Comparison of ENCODE assay signal across 1 cellular context in the genomic region with DNA sequence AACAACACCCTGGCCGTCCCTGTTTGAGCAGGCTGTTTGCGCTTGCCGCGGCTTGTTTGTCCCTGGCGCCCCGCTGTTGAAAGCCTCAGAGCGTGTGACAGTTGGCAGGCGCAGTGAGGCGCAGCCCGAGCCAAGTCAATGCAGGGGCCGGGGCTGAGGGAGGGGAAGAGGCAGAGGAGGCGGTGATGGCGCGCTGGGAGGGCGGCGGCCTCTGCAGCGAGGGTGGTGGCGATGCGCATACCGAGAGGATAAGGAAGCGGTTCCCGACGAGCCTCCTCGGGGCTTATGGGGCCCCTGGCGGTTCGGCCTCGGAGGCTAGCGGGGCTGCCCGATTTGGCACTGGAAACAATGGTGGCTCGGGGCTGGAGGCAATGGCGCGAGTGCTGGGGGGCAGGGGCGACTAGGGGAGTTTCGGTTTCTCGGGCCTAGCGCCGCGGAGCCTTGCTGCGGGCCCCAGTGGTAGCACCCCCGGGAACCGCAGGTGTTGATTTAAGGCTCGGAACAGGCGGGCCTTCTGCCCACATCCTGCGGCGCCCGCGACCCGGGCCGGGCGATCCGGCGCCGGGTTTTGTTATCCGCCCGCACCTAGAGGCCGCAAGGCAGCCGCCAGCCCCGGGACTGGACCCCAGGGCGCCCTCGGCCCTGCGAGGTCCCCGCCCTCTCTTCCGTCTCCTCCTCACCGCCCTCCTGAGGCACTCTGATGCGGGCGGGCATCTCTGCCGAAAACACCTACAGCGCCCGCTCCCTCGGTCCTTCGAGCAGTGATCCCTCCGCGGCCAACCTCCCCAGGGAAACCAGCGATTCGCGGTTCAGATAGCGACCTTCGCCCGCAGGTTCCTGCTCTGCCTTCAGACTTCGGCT.
TF ChIP-seq lines count a peak whose summit lies in the region.

No MANE protein-coding gene starts in this region.

TF ChIP-seq in GM12878, 131 proteins besides CTCF, POLR2A, EP300 and RAD21 (continued from another document and continues in another):
- TF ChIP-seq, protein P1, sequence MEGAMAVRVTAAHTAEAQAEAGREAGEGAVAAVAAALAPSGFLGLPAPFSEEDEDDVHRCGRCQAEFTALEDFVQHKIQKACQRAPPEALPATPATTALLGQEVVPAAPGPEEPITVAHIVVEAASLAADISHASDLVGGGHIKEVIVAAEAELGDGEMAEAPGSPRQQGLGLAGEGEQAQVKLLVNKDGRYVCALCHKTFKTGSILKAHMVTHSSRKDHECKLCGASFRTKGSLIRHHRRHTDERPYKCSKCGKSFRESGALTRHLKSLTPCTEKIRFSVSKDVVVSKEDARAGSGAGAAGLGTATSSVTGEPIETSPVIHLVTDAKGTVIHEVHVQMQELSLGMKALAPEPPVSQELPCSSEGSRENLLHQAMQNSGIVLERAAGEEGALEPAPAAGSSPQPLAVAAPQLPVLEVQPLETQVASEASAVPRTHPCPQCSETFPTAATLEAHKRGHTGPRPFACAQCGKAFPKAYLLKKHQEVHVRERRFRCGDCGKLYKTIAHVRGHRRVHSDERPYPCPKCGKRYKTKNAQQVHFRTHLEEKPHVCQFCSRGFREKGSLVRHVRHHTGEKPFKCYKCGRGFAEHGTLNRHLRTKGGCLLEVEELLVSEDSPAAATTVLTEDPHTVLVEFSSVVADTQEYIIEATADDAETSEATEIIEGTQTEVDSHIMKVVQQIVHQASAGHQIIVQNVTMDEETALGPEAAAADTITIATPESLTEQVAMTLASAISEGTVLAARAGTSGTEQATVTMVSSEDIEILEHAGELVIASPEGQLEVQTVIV (IDR thresholded peaks at IDR 0.05; ENCODE audit: borderline replicate concordance, partially characterized antibody) = peak; percentile 26
- no peak for TF ChIP-seq HDAC2 (IDR thresholded peaks at IDR 0.05)
- TF ChIP-seq RELA (IDR thresholded peaks at IDR 0.05; ENCODE audit: borderline replicate concordance, partially characterized antibody) = peak; percentile 16
- TF ChIP-seq, protein P2, sequence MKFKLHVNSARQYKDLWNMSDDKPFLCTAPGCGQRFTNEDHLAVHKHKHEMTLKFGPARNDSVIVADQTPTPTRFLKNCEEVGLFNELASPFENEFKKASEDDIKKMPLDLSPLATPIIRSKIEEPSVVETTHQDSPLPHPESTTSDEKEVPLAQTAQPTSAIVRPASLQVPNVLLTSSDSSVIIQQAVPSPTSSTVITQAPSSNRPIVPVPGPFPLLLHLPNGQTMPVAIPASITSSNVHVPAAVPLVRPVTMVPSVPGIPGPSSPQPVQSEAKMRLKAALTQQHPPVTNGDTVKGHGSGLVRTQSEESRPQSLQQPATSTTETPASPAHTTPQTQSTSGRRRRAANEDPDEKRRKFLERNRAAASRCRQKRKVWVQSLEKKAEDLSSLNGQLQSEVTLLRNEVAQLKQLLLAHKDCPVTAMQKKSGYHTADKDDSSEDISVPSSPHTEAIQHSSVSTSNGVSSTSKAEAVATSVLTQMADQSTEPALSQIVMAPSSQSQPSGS (IDR thresholded peaks at IDR 0.05; ENCODE audit: low read length) = no peak
- no peak for TF ChIP-seq KDM1A (IDR thresholded peaks at IDR 0.05; ENCODE audit: borderline replicate concordance)
- TF ChIP-seq MEF2B (IDR thresholded peaks at IDR 0.05; ENCODE audit: partially characterized antibody, poor library complexity, severe bottlenecking) = peak; percentile 83
- TF ChIP-seq NFYA (IDR thresholded peaks at IDR 0.05; ENCODE audit: borderline replicate concordance, low read depth, low read length) = no peak
- TF ChIP-seq SRF (IDR thresholded peaks at IDR 0.05; ENCODE audit: low read depth in 2 of 2, low read length in 2 of 2) = no peak; a peak in 1 of 4 replicates
- TF ChIP-seq SMARCA5 (IDR thresholded peaks at IDR 0.05) = no peak; the same call in 1 of the 2 replicates
- 0 out of 2 replicates have a peak, but pooled peaks have one; percentile 9 for TF ChIP-seq CHD1 (IDR thresholded peaks at IDR 0.05; ENCODE audit: low read depth, low read length)
- peak; percentile 89; the same call in 1 of the 2 replicates for TF ChIP-seq STAT3 (IDR thresholded peaks at IDR 0.05; ENCODE audit: low read depth, low read length)
- TF ChIP-seq MTA2 (IDR thresholded peaks at IDR 0.05; ENCODE audit: low read depth) = peak; percentile 71; the same call in 1 of the 2 replicates
- TF ChIP-seq, protein P3, sequence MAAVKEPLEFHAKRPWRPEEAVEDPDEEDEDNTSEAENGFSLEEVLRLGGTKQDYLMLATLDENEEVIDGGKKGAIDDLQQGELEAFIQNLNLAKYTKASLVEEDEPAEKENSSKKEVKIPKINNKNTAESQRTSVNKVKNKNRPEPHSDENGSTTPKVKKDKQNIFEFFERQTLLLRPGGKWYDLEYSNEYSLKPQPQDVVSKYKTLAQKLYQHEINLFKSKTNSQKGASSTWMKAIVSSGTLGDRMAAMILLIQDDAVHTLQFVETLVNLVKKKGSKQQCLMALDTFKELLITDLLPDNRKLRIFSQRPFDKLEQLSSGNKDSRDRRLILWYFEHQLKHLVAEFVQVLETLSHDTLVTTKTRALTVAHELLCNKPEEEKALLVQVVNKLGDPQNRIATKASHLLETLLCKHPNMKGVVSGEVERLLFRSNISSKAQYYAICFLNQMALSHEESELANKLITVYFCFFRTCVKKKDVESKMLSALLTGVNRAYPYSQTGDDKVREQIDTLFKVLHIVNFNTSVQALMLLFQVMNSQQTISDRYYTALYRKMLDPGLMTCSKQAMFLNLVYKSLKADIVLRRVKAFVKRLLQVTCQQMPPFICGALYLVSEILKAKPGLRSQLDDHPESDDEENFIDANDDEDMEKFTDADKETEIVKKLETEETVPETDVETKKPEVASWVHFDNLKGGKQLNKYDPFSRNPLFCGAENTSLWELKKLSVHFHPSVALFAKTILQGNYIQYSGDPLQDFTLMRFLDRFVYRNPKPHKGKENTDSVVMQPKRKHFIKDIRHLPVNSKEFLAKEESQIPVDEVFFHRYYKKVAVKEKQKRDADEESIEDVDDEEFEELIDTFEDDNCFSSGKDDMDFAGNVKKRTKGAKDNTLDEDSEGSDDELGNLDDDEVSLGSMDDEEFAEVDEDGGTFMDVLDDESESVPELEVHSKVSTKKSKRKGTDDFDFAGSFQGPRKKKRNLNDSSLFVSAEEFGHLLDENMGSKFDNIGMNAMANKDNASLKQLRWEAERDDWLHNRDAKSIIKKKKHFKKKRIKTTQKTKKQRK (IDR thresholded peaks at IDR 0.05; ENCODE audit: low read depth, low read length) = no peak
- no peak for TF ChIP-seq CEBPB (IDR thresholded peaks at IDR 0.05; ENCODE audit: borderline replicate concordance in 1 of 2, low read depth in 2 of 2, low read length in 2 of 2)
- TF ChIP-seq, protein P4, sequence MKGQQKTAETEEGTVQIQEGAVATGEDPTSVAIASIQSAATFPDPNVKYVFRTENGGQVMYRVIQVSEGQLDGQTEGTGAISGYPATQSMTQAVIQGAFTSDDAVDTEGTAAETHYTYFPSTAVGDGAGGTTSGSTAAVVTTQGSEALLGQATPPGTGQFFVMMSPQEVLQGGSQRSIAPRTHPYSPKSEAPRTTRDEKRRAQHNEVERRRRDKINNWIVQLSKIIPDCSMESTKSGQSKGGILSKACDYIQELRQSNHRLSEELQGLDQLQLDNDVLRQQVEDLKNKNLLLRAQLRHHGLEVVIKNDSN (IDR thresholded peaks at IDR 0.05; ENCODE audit: borderline replicate concordance, extremely low read length, insufficient read depth, low read depth, low read length) = no peak
- TF ChIP-seq ZNF217 (IDR thresholded peaks at IDR 0.05) = peak; percentile 85; the same call in 1 of the 2 replicates
- TF ChIP-seq, protein P5, sequence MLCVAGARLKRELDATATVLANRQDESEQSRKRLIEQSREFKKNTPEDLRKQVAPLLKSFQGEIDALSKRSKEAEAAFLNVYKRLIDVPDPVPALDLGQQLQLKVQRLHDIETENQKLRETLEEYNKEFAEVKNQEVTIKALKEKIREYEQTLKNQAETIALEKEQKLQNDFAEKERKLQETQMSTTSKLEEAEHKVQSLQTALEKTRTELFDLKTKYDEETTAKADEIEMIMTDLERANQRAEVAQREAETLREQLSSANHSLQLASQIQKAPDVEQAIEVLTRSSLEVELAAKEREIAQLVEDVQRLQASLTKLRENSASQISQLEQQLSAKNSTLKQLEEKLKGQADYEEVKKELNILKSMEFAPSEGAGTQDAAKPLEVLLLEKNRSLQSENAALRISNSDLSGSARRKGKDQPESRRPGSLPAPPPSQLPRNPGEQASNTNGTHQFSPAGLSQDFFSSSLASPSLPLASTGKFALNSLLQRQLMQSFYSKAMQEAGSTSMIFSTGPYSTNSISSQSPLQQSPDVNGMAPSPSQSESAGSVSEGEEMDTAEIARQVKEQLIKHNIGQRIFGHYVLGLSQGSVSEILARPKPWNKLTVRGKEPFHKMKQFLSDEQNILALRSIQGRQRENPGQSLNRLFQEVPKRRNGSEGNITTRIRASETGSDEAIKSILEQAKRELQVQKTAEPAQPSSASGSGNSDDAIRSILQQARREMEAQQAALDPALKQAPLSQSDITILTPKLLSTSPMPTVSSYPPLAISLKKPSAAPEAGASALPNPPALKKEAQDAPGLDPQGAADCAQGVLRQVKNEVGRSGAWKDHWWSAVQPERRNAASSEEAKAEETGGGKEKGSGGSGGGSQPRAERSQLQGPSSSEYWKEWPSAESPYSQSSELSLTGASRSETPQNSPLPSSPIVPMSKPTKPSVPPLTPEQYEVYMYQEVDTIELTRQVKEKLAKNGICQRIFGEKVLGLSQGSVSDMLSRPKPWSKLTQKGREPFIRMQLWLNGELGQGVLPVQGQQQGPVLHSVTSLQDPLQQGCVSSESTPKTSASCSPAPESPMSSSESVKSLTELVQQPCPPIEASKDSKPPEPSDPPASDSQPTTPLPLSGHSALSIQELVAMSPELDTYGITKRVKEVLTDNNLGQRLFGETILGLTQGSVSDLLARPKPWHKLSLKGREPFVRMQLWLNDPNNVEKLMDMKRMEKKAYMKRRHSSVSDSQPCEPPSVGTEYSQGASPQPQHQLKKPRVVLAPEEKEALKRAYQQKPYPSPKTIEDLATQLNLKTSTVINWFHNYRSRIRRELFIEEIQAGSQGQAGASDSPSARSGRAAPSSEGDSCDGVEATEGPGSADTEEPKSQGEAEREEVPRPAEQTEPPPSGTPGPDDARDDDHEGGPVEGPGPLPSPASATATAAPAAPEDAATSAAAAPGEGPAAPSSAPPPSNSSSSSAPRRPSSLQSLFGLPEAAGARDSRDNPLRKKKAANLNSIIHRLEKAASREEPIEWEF (IDR thresholded peaks at IDR 0.05; ENCODE audit: insufficient replicate concordance, low read depth, low read length) = no peak
- TF ChIP-seq CREM (IDR thresholded peaks at IDR 0.05; ENCODE audit: low read depth) = peak; percentile 74
- TF ChIP-seq DPF2 (IDR thresholded peaks at IDR 0.05) = peak; percentile 94
- peak; percentile 92 for TF ChIP-seq NR2F1 (conservative IDR thresholded peaks at IDR 0.05)
- TF ChIP-seq SMC3 (IDR thresholded peaks at IDR 0.05; ENCODE audit: borderline replicate concordance, low read length) = peak; percentile 6; the same call in 1 of the 2 replicates
- TF ChIP-seq, protein P6, sequence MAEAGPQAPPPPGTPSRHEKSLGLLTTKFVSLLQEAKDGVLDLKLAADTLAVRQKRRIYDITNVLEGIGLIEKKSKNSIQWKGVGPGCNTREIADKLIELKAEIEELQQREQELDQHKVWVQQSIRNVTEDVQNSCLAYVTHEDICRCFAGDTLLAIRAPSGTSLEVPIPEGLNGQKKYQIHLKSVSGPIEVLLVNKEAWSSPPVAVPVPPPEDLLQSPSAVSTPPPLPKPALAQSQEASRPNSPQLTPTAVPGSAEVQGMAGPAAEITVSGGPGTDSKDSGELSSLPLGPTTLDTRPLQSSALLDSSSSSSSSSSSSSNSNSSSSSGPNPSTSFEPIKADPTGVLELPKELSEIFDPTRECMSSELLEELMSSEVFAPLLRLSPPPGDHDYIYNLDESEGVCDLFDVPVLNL (IDR thresholded peaks at IDR 0.05; ENCODE audit: low read depth, low read length) = no peak
- TF ChIP-seq ESRRA (IDR thresholded peaks at IDR 0.05; ENCODE audit: low read length) = 0 out of 2 replicates have a peak, but pooled peaks have one; percentile 53
- TF ChIP-seq, protein P7, sequence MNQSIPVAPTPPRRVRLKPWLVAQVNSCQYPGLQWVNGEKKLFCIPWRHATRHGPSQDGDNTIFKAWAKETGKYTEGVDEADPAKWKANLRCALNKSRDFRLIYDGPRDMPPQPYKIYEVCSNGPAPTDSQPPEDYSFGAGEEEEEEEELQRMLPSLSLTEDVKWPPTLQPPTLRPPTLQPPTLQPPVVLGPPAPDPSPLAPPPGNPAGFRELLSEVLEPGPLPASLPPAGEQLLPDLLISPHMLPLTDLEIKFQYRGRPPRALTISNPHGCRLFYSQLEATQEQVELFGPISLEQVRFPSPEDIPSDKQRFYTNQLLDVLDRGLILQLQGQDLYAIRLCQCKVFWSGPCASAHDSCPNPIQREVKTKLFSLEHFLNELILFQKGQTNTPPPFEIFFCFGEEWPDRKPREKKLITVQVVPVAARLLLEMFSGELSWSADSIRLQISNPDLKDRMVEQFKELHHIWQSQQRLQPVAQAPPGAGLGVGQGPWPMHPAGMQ (IDR thresholded peaks at IDR 0.05; ENCODE audit: borderline replicate concordance) = peak; percentile 68
- peak; percentile 97 for TF ChIP-seq IKZF1 (conservative IDR thresholded peaks at IDR 0.05)
- TF ChIP-seq, protein P8, sequence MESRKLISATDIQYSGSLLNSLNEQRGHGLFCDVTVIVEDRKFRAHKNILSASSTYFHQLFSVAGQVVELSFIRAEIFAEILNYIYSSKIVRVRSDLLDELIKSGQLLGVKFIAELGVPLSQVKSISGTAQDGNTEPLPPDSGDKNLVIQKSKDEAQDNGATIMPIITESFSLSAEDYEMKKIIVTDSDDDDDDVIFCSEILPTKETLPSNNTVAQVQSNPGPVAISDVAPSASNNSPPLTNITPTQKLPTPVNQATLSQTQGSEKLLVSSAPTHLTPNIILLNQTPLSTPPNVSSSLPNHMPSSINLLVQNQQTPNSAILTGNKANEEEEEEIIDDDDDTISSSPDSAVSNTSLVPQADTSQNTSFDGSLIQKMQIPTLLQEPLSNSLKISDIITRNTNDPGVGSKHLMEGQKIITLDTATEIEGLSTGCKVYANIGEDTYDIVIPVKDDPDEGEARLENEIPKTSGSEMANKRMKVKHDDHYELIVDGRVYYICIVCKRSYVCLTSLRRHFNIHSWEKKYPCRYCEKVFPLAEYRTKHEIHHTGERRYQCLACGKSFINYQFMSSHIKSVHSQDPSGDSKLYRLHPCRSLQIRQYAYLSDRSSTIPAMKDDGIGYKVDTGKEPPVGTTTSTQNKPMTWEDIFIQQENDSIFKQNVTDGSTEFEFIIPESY (IDR thresholded peaks at IDR 0.05) = no peak
- peak; percentile 83 for TF ChIP-seq CHD2 (IDR thresholded peaks at IDR 0.05; ENCODE audit: borderline replicate concordance, low read depth, low read length)
- peak; percentile 95 for TF ChIP-seq ZSCAN29 (IDR thresholded peaks at IDR 0.05)
- TF ChIP-seq RBBP5 (conservative IDR thresholded peaks at IDR 0.05) = no peak
- peak; percentile 85; the same call in 1 of the 2 replicates for TF ChIP-seq POLR2AphosphoS2 (IDR thresholded peaks at IDR 0.05; ENCODE audit: low read depth, low read length)
- TF ChIP-seq PAX5 (IDR thresholded peaks at IDR 0.05; ENCODE audit: borderline replicate concordance, low read depth, low read length) = peak; percentile 72; the same call in 1 of the 2 replicates
